Comparison of ENCODE assay signal across 20 cellular contexts in the genomic region with DNA sequence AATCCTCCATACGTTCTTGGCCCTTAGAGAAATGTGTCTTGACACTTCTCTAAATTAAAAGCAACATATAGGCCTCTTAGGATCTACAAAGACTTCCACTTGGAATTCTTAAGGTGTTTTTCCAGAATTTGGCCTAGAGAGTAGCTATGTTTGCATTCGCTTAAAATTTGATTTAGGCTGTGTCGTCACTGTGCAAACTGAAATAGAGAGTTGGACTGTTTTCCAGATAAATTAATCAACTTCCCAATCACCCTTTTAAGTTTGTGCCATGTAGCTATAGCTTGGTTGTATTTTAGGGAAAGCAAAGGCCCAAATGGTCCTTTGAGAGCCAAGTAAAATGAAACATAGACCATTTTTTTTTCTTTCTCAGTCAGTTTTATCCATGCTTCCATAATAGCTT.
"Had no signal": no experiment of that assay in that cellular context is flagged by ENCODE, and none has a peak within 500 bp of the region (broad histone marks: within the 10 kb centered on the region; RNA-seq: fewer than 3 reads in every experiment).

No MANE protein-coding gene starts in this region.

- H3K27me3 ChIP-seq: dorsolateral prefrontal cortex, esophagus muscularis mucosa, foreskin keratinocyte, gastroesophageal sphincter, heart left ventricle, hepatocyte, left lung had no signal

- H3K4me3 ChIP-seq: coronary artery, dorsolateral prefrontal cortex, esophagus muscularis mucosa, gastroesophageal sphincter, heart left ventricle, hepatocyte, left lung, lower lobe of right lung had no signal

- H3K27ac ChIP-seq: dorsolateral prefrontal cortex, esophagus muscularis mucosa, foreskin keratinocyte, gastroesophageal sphincter, heart left ventricle, hepatocyte, left lung, lower lobe of right lung had no signal

- H3K9me3 ChIP-seq: esophagus muscularis mucosa, gastroesophageal sphincter, heart left ventricle, left lung, lower lobe of right lung had no signal

- DNase-seq: dermis blood vessel endothelial cell; dorsolateral prefrontal cortex; effector CD4-positive, alpha-beta T cell; effector memory CD4-positive, alpha-beta T cell; foreskin keratinocyte; heart left ventricle; hypothalamus; immature natural killer cell; islet precursor cell; kidney; kidney glomerular epithelial cell; left colon; left lung; left ventricle myocardium superior; lower lobe of right lung; mesenchymal stem cell had no signal

- ATAC-seq: foreskin keratinocyte, gastroesophageal sphincter, left colon, left lung, left ventricle myocardium superior, lower lobe of right lung had no signal

- H3K36me3 ChIP-seq: left lung, lower lobe of right lung had no signal

- H3K4me1 ChIP-seq: esophagus muscularis mucosa, foreskin keratinocyte, gastroesophageal sphincter, left lung, lower lobe of right lung had no signal
